In the genomic region with DNA sequence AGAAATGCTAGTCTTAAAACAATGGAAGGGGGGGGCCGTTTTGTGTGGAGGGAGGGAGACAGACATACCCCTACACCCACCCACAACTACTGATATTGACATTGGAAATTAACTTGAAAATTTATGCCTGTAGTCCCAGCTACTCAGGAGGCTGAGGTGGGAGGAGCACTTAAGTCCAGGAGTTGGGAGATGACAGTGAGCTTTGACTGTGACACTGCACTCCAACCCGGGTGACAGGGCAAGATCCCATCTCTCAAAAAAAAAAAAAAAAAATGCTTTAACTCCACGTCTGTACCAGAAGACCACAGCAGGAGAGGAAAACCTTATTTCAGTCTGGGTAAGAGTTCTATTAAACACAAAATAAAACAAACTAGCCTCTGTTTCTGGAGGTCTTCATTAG, we compare ENCODE assay signal across 1 cellular context.
TF ChIP-seq lines count a peak whose summit lies in the region.

No MANE protein-coding gene starts in this region.

TF ChIP-seq in SK-N-SH treated with all-trans-retinoic acid at 6 μM for 48 hours, 23 proteins besides CTCF, POLR2A, EP300 and RAD21 (continued from another document):
- no peak for TF ChIP-seq TCF4 (CRISPR knock-in tag; IDR thresholded peaks at IDR 0.05; ENCODE audit: borderline replicate concordance)
- TF ChIP-seq ZC3H10 (CRISPR knock-in tag; IDR thresholded peaks at IDR 0.05): no peak
- no peak for TF ChIP-seq TSHZ2 (CRISPR knock-in tag; IDR thresholded peaks at IDR 0.05)
- TF ChIP-seq CSDC2 (CRISPR knock-in tag; IDR thresholded peaks at IDR 0.05): no peak
- no peak for TF ChIP-seq SNAI2 (CRISPR knock-in tag; IDR thresholded peaks at IDR 0.05)
- TF ChIP-seq ESRRG (CRISPR knock-in tag; IDR thresholded peaks at IDR 0.05): no peak
- TF ChIP-seq ZFP30 (CRISPR knock-in tag; IDR thresholded peaks at IDR 0.05): no peak
- TF ChIP-seq CREB5 (CRISPR knock-in tag; IDR thresholded peaks at IDR 0.05; ENCODE audit: low read depth): no peak
- no peak for TF ChIP-seq ZNF565 (CRISPR knock-in tag; conservative IDR thresholded peaks at IDR 0.05; ENCODE audit: low read depth)
- no peak for TF ChIP-seq ZNF8 (CRISPR knock-in tag; IDR thresholded peaks at IDR 0.05)
- no peak for TF ChIP-seq ARNTL (CRISPR knock-in tag; IDR thresholded peaks at IDR 0.05; ENCODE audit: borderline replicate concordance, low read depth)
- TF ChIP-seq GLIS3 (CRISPR knock-in tag; IDR thresholded peaks at IDR 0.05): no peak
- no peak for TF ChIP-seq ZFP3 (CRISPR knock-in tag; IDR thresholded peaks at IDR 0.05)
- TF ChIP-seq, protein P1, sequence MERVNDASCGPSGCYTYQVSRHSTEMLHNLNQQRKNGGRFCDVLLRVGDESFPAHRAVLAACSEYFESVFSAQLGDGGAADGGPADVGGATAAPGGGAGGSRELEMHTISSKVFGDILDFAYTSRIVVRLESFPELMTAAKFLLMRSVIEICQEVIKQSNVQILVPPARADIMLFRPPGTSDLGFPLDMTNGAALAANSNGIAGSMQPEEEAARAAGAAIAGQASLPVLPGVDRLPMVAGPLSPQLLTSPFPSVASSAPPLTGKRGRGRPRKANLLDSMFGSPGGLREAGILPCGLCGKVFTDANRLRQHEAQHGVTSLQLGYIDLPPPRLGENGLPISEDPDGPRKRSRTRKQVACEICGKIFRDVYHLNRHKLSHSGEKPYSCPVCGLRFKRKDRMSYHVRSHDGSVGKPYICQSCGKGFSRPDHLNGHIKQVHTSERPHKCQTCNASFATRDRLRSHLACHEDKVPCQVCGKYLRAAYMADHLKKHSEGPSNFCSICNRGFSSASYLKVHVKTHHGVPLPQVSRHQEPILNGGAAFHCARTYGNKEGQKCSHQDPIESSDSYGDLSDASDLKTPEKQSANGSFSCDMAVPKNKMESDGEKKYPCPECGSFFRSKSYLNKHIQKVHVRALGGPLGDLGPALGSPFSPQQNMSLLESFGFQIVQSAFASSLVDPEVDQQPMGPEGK (CRISPR knock-in tag; IDR thresholded peaks at IDR 0.05; ENCODE audit: borderline replicate concordance): no peak
- TF ChIP-seq, protein P2, sequence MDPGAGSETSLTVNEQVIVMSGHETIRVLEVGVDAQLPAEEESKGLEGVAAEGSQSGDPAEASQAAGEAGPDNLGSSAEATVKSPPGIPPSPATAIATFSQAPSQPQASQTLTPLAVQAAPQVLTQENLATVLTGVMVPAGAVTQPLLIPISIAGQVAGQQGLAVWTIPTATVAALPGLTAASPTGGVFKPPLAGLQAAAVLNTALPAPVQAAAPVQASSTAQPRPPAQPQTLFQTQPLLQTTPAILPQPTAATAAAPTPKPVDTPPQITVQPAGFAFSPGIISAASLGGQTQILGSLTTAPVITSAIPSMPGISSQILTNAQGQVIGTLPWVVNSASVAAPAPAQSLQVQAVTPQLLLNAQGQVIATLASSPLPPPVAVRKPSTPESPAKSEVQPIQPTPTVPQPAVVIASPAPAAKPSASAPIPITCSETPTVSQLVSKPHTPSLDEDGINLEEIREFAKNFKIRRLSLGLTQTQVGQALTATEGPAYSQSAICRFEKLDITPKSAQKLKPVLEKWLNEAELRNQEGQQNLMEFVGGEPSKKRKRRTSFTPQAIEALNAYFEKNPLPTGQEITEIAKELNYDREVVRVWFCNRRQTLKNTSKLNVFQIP (CRISPR knock-in tag; IDR thresholded peaks at IDR 0.05; ENCODE audit: borderline replicate concordance, low read depth): no peak
- no peak for TF ChIP-seq TOX (CRISPR knock-in tag; IDR thresholded peaks at IDR 0.05; ENCODE audit: borderline replicate concordance)
- TF ChIP-seq ZNF70 (CRISPR knock-in tag; IDR thresholded peaks at IDR 0.05): no peak
- no peak for TF ChIP-seq PPARA (CRISPR knock-in tag; IDR thresholded peaks at IDR 0.05; ENCODE audit: borderline replicate concordance)
